In the genomic region with DNA sequence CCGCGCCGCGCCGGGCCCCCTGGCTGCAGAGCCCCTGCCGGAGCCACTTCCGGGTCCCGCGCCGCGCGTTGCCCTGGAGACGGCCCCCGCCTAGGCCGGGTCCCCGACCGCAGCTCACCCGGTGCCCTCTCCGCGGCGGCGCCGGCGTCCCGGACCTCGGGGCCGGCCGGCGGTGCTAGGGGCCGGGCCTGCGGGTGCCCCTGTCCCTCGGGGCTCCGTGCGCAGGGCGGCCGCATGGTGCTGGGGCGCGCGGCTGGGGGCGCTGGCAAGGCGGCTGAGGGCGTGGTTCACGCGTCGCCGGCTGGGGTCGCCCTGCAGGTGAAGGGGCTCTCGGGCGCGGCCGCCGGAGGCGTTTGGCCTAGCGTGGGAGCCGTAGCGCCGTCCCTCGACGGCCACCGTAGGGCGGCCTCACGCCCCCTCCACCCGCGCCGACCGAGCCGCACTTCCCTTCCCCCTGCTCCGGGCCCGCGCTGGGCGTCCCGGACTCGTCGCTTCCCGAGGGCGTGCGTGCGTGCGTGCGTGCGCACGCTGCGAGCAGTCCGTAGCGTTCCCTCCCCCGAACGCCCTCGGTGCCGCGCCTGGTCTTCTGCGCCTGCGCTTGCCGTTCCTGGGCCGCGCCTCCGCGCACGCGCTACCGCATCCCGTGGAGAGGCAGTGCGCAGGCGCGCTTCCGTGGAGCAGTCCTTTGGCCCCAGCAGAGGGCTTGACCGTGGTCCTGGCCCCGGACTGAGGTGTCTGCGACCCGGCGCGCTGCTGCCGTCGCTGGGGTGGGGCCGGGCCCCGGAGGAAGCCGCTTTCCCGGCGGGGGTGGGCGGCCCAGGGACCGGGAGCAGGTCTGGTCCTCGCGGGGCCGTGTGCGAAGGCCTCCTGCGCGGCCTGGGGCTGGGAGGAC, we compare ENCODE assay signal across 8 cellular contexts. TPM values are rescaled to one million over a fixed set of nuclear protein-coding genes. Genes with fewer than 3 reads are reported as not detected.
DNase-seq lines count a peak whose midpoint lies in the region; ATAC-seq and TF ChIP-seq lines count a peak whose summit lies in the region.

A gene with protein sequence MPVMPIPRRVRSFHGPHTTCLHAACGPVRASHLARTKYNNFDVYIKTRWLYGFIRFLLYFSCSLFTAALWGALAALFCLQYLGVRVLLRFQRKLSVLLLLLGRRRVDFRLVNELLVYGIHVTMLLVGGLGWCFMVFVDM (minus strand): TSS at position 509 of the 892 bp plus-strand sequence. CDS start 1,975 bp downstream, outside the sequence.

- TF ChIP-seq EP300 in suprapubic skin (IDR thresholded peaks at IDR 0.05): peak; percentile 57

- H3K36me3 ChIP-seq in suprapubic skin: peaks cover 24% of the 10 kb centered on the region

- ATAC-seq in HG02610 (IDR thresholded peaks at IDR 0.05; ENCODE audit: unreplicated experiment): peak; percentile 65
- peak; percentile 88 for ATAC-seq in SK-N-SH treated with all-trans-retinoic acid at 6 μM for 48 hours

- TF ChIP-seq CTCF in GM10266 (IDR thresholded peaks at IDR 0.05; ENCODE audit: control insufficient read depth, insufficient read depth, low read depth, missing control alignments): peak; percentile 41
- no peak for TF ChIP-seq CTCF in suprapubic skin (IDR thresholded peaks at IDR 0.05)

- TF ChIP-seq POLR2A in suprapubic skin (IDR thresholded peaks at IDR 0.05): no peak

- peak within 1 kb of the TSS; percentile 88 for H3K27ac Mint-ChIP-seq in activated naive CD4-positive, alpha-beta T cell treated with anti-CD3 and anti-CD28 coated beads, Interleukin-2, amount 50 U/mL, for 24 hours

- peak within 1 kb of the TSS; percentile 92 for H3K4me3 ChIP-seq in suprapubic skin

- H3K27me3 Mint-ChIP-seq in activated naive CD4-positive, alpha-beta T cell treated with anti-CD3 and anti-CD28 coated beads, Interleukin-2, amount 50 U/mL, for 24 hours: no peaks in the 10 kb centered on the region

- WGBS in suprapubic skin: 0% methylated on average over 24 of the region's 126 CpGs

- H3K9me3 Mint-ChIP-seq in activated naive CD4-positive, alpha-beta T cell treated with anti-CD3 and anti-CD28 coated beads, Interleukin-2, amount 50 U/mL, for 24 hours: no peaks in the 10 kb centered on the region

- DNase-seq in GM10266 (ENCODE audit: extremely low spot score) (peak; percentile 99), NCI-H1092 treated with DMSO at 0.1 percent for 48 hours (lab: John Stamatoyannopoulos, UW) (peak; percentile 97), glomerular endothelial cell (ENCODE audit: extremely low read depth, low read depth, low spot score) (peak; percentile 56), occipital lobe (lab: John Stamatoyannopoulos, UW) (peak; percentile 92), suprapubic skin (ENCODE audit: low spot score in 2 of 2) (peak; percentile 96 to 97)

- no peaks in the 10 kb centered on the region for H3K9me3 ChIP-seq in suprapubic skin

- H3K27ac ChIP-seq in suprapubic skin: peak within 1 kb of the TSS; percentile 97

- peaks cover 13% of the 10 kb centered on the region for H3K4me1 Mint-ChIP-seq in activated naive CD4-positive, alpha-beta T cell treated with anti-CD3 and anti-CD28 coated beads, Interleukin-2, amount 50 U/mL, for 24 hours

- H3K36me3 Mint-ChIP-seq in activated naive CD4-positive, alpha-beta T cell treated with anti-CD3 and anti-CD28 coated beads, Interleukin-2, amount 50 U/mL, for 24 hours: no peaks in the 10 kb centered on the region

- peaks cover under 1% of the 10 kb centered on the region for H3K27me3 ChIP-seq in suprapubic skin

- peaks cover 41% of the 10 kb centered on the region for H3K4me1 ChIP-seq in suprapubic skin

- H3K4me3 Mint-ChIP-seq in activated naive CD4-positive, alpha-beta T cell treated with anti-CD3 and anti-CD28 coated beads, Interleukin-2, amount 50 U/mL, for 24 hours: peak within 1 kb of the TSS; percentile 89

TF ChIP-seq in SK-N-SH treated with all-trans-retinoic acid at 6 μM for 48 hours, 23 proteins besides CTCF, POLR2A, EP300 and RAD21:
- no peak for TF ChIP-seq ZNF8 (CRISPR knock-in tag; IDR thresholded peaks at IDR 0.05)
- TF ChIP-seq BACH2 (CRISPR knock-in tag; IDR thresholded peaks at IDR 0.05; ENCODE audit: borderline replicate concordance): no peak
- no peak for TF ChIP-seq ZNF70 (CRISPR knock-in tag; IDR thresholded peaks at IDR 0.05)

RNA-seq across cellular contexts. Expression of the gene that starts here (rescaled TPM):
- 67.3 and 77.1 TPM in 2 replicates for total RNA-seq in glomerular endothelial cell
- total RNA-seq in occipital lobe: 26.4 TPM
- total RNA-seq in suprapubic skin: 10 to 100 TPM; 37.0 to 66.9 (median 57.8) TPM

Comparison
In these comparisons a context has a peak if more than half of its experiments do, and no peak if none do; other contexts are left out.
1. Peak in every context shown above with its lines: DNase-seq, ATAC-seq, H3K4me3 ChIP-seq and H3K27ac ChIP-seq.